In genomic region chr6:68958327-68958726, GRCh38 we compare ENCODE assay signal across 12 cellular contexts.
DNase-seq lines count a peak whose midpoint lies in the region; ATAC-seq and TF ChIP-seq lines count a peak whose summit lies in the region.
"Had no signal": no experiment of that assay in that cellular context is flagged by ENCODE, and none has a peak within 500 bp of the region (broad histone marks: within the 10 kb centered on the region; RNA-seq: fewer than 3 reads in every experiment).

No MANE protein-coding gene starts in this region.

- H3K4me2 ChIP-seq in DND-41 (ENCODE audit: insufficient read depth, low read length) = no peak overlapping the region
- H3K4me2 ChIP-seq: KMS-11 had no signal

- H3K79me2 ChIP-seq in DND-41 (ENCODE audit: insufficient read depth, low read length) = no peaks in the 10 kb centered on the region

- no peak for ATAC-seq in DND-41 (ENCODE audit: insufficient read depth, low read depth)
- peak; percentile 52 for ATAC-seq in left lung
- ATAC-seq in GM21717 (IDR thresholded peaks at IDR 0.05; ENCODE audit: unreplicated experiment) = no peak
- ATAC-seq in HG02840 (IDR thresholded peaks at IDR 0.05; ENCODE audit: low FRiP score, unreplicated experiment) = no peak
- no peak for ATAC-seq in GM19395 (IDR thresholded peaks at IDR 0.05; ENCODE audit: unreplicated experiment)
- ATAC-seq: gastrocnemius medialis; natural killer cell treated with Interleukin-12 subunit alpha and Interleukin-12 subunit beta and Interleukin-15 and Interleukin-18, amount 100 ng/mL, for 72 hours had no signal

- DNase-seq in DND-41 (no peak), SW480 (ENCODE audit: low spot score) (peak; percentile 23), left lung (no peak)
- DNase-seq in stimulated activated CD4-positive, alpha-beta T cell treated with anti-CD3 and anti-CD28 coated beads, Interleukin-2, amount 100 ng/mL, for 48 hours = no peak
- DNase-seq: gastrocnemius medialis, HCEC 1CT had no signal

- no peak overlapping the region for H3K9ac ChIP-seq in DND-41 (ENCODE audit: low read depth, low read length)
- H3K9ac ChIP-seq: KMS-11 had no signal

- H3K4me3 ChIP-seq in DND-41 (ENCODE audit: low read depth in 1 of 2, low read length in 2 of 2) (no peak overlapping the region), left lung (no peak overlapping the region)
- H3K4me3 ChIP-seq: gastrocnemius medialis had no signal

- TF ChIP-seq CTCF in DND-41 (IDR thresholded peaks at IDR 0.05; ENCODE audit: borderline replicate concordance, extremely low read depth, low read length, poor library complexity, severe bottlenecking) (peak; percentile 26), LNCAP (IDR thresholded peaks at IDR 0.05) (peak; percentile 29; the same call in 1 of the 2 replicates), left lung (IDR thresholded peaks at IDR 0.05) (peak in 1 of 2 donors; percentile 24)

- H2AFZ ChIP-seq in DND-41 (ENCODE audit: low read depth, low read length) = no peak overlapping the region

- H3K9me3 ChIP-seq in DND-41 (ENCODE audit: insufficient read depth, low read length, severe bottlenecking) (no peaks in the 10 kb centered on the region), left lung (no peaks in the 10 kb centered on the region)
- H3K9me3 ChIP-seq: gastrocnemius medialis had no signal

- H3K27me3 ChIP-seq in DND-41 (ENCODE audit: insufficient read depth, low read length, poor library complexity) (no peaks in the 10 kb centered on the region), left lung (no peaks in the 10 kb centered on the region)
- H3K27me3 ChIP-seq: gastrocnemius medialis had no signal

- H3K27ac ChIP-seq in DND-41 (ENCODE audit: low read length) (no peak overlapping the region), left lung (no peak overlapping the region)
- H3K27ac ChIP-seq: gastrocnemius medialis, KMS-11 had no signal

- no peaks in the 10 kb centered on the region for H3K4me1 ChIP-seq in DND-41 (ENCODE audit: insufficient read depth, low read length)
- no peaks in the 10 kb centered on the region for H3K4me1 ChIP-seq in left lung
- H3K4me1 ChIP-seq: gastrocnemius medialis had no signal

- intact Hi-C loops in left lung (cut with DNase I) = no loop called here

- H4K20me1 ChIP-seq in DND-41 (ENCODE audit: insufficient read depth, low read length) = no peaks in the 10 kb centered on the region

- no peaks in the 10 kb centered on the region for H3K36me3 ChIP-seq in DND-41 (ENCODE audit: insufficient read depth, low read length)
- no peaks in the 10 kb centered on the region for H3K36me3 ChIP-seq in left lung
- H3K36me3 ChIP-seq: gastrocnemius medialis had no signal
